In the genomic region with DNA sequence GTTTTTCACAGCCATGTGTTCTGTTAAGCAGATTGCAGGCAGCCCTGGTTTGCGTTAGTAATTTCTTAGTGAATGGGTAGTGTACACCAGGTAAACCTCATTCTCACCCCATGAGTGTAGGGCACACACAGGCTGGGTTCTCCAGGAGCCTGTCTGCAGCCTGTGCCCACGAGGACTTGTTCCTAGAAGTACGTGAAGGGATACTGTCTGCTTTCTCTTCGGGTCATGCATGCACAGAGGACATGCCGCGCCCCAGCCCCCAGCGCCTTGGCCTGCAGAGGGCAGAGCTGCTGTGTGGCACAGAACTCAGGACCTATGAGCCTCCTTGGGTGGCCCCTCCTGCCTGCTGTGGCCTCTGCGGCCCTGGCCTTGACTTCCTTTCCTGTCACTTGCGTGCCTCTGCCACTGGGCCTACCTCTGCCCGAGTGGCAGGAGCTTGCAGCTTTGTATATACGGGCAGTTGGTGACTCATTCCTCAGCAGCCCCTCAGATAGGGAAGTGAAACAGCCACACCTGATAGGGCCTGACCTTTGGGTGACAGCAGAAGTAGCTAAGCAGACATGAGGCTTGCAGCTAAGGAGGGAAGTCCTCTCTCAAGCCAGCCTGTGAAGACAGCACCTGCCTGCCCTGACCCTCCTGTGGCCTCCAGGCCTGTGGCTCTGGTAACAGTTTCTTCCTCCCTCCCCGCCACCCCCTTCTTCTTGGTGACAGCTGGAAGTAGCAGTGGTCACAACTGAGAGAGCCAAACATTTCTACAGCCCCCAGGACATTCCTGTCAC, we compare ENCODE assay signal across 1 cellular context.
TF ChIP-seq lines count a peak whose summit lies in the region.

No MANE protein-coding gene starts in this region.

TF ChIP-seq in endothelial cell of umbilical vein, 7 proteins besides CTCF, POLR2A, EP300 and RAD21:
- TF ChIP-seq FOS (IDR thresholded peaks at IDR 0.05; ENCODE audit: borderline replicate concordance, insufficient read depth, low read length) = peak; percentile 66
- TF ChIP-seq, protein P1, sequence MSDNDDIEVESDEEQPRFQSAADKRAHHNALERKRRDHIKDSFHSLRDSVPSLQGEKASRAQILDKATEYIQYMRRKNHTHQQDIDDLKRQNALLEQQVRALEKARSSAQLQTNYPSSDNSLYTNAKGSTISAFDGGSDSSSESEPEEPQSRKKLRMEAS (IDR thresholded peaks at IDR 0.05; ENCODE audit: insufficient read depth, insufficient read length) = no peak
- no peak for TF ChIP-seq GATA2 (IDR thresholded peaks at IDR 0.05; ENCODE audit: insufficient read depth, insufficient read length, low read depth, low read length)
- TF ChIP-seq MYC (IDR thresholded peaks at IDR 0.05; ENCODE audit: low read depth, low read length) = no peak
- TF ChIP-seq EZH2 (IDR thresholded peaks at IDR 0.05; ENCODE audit: borderline replicate concordance, low read depth, low read length, severe bottlenecking) = no peak
- TF ChIP-seq POLR2AphosphoS5 (IDR thresholded peaks at IDR 0.05; ENCODE audit: insufficient read depth, low read depth, low read length) = no peak
- peak; percentile 35 for TF ChIP-seq JUN (IDR thresholded peaks at IDR 0.05; ENCODE audit: borderline replicate concordance, insufficient read depth, insufficient read length, low read depth)
